ENCODE assay signal across 8 cellular contexts in the genomic region with DNA sequence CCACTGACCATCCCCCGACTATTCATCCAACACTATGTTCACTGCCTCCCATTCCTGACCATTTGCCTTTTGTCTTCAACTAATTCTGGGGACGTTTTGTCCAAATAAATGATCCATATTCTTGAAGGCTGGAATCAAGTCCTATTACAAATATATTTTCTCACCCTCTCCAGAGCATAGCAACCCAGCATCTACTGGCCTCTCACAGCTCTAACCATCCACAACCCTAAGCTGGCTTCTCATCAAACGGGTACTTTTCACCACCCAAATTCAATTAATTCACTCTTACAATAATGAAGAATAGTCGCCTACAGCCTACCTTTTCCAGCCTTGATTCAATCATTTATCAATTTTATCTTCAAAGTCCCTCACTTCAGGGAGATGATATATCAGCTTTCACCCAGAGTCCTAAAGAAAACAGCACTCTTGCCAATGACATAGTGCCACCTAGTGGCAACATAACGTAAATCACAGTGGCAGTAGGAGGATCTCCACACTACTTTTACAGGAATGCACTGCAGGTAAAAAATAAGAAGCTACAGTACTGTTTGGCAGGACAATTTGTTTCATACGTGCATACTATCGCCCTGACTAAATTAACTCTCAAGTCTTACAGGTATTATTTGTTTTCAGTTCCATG. TPM values are rescaled to one million over a fixed set of nuclear protein-coding genes. Genes with fewer than 3 reads are reported as not detected.
DNase-seq lines count a peak whose midpoint lies in the region; ATAC-seq, FAIRE-seq and TF ChIP-seq lines count a peak whose summit lies in the region.
"Not testable (repeated sequence)": the region's sequence is repeated elsewhere in the genome, so short reads cannot be mapped to it uniquely, and the experiment has no call there.

No MANE protein-coding gene starts in this region.

- CTCF ChIA-PET in A549 (lab: Yijun Ruan, JAX); Panc1 (lab: Charles Lee): not testable (repeated sequence)

- not testable (repeated sequence) for H3K36me3 ChIP-seq in Panc1 (ENCODE audit: control insufficient read depth, insufficient read depth, low read length); left lung

- H3K4me1 ChIP-seq in A549; Panc1 (ENCODE audit: control insufficient read depth, insufficient read depth, low read length); left lung: not testable (repeated sequence)

- not testable (repeated sequence) for H3K9me3 Mint-ChIP-seq in activated T-helper 17 cell treated with anti-CD3 and anti-CD28 coated beads, Interleukin-2, amount 50 U/mL, for 72 hours; effector memory CD8-positive, alpha-beta T cell

- H3K4me2 ChIP-seq in A549 = not testable (repeated sequence)

- in situ Hi-C loops in Panc1 (cut with HindIII; ENCODE audit: low pct_unique_long_range_greater_than_20kb, low sequenced_read_pairs) = not testable (repeated sequence)

- not testable (repeated sequence) for FAIRE-seq in A549 (lab: Jason Lieb, UNC)

- peak in 1 of 2 experiments; percentile 27; a peak in 2 of 5 replicates for TF ChIP-seq RAD21 in A549 (conservative IDR thresholded peaks at IDR 0.05 in 1 of 2, IDR thresholded peaks at IDR 0.05 in 1 of 2)

- H3K36me3 Mint-ChIP-seq in activated T-helper 17 cell treated with anti-CD3 and anti-CD28 coated beads, Interleukin-2, amount 50 U/mL, for 72 hours (ENCODE audit: low read depth); effector memory CD8-positive, alpha-beta T cell (ENCODE audit: insufficient read depth): not testable (repeated sequence)

- not testable (repeated sequence) for TF ChIP-seq EP300 in A549 (IDR thresholded peaks at IDR 0.05)

- 27% methylated on average over 4 of the region's 7 CpGs for WGBS in A549 (ENCODE audit: missing lambda C conversion rate)

- TF ChIP-seq POLR2A in A549 (IDR thresholded peaks at IDR 0.05; ENCODE audit: low read length) = not testable (repeated sequence)

- TF ChIP-seq CTCF in A549 (IDR thresholded peaks at IDR 0.05); Panc1 (IDR thresholded peaks at IDR 0.05); left lung (IDR thresholded peaks at IDR 0.05): not testable (repeated sequence)
- TF ChIP-seq CTCF in retinal pigment epithelial cell (conservative IDR thresholded peaks at IDR 0.05; ENCODE audit: low read depth, low read length) = peak; percentile 29

- ATAC-seq in A549 (peak; percentile 85 to 95), GM18870 (IDR thresholded peaks at IDR 0.05; ENCODE audit: unreplicated experiment) (peak; percentile 43), HG02678 (IDR thresholded peaks at IDR 0.05; ENCODE audit: unreplicated experiment) (peak; percentile 62), Panc1 (peak; percentile 84), left lung (peak; percentile 83)
- peak; percentile 65 for ATAC-seq in activated T-helper 17 cell treated with anti-CD3 and anti-CD28 coated beads, Interleukin-2, amount 50 U/mL, for 72 hours (replicated peaks)
- peak; percentile 81 for ATAC-seq in effector memory CD8-positive, alpha-beta T cell (replicated peaks)

- H3K27ac ChIP-seq in A549; Panc1 (ENCODE audit: low read length); left lung: not testable (repeated sequence)

- not testable (repeated sequence) for H3K27me3 Mint-ChIP-seq in activated T-helper 17 cell treated with anti-CD3 and anti-CD28 coated beads, Interleukin-2, amount 50 U/mL, for 72 hours; effector memory CD8-positive, alpha-beta T cell

- H3K4me1 Mint-ChIP-seq in activated T-helper 17 cell treated with anti-CD3 and anti-CD28 coated beads, Interleukin-2, amount 50 U/mL, for 72 hours; effector memory CD8-positive, alpha-beta T cell (ENCODE audit: low read depth in 2 of 2): not testable (repeated sequence)

- DNase-seq in A549 (ENCODE audit: low read depth in 1 of 2, low spot score in 1 of 2); Panc1 (ENCODE audit: low read depth, low spot score); left lung; retinal pigment epithelial cell (ENCODE audit: low read depth): not testable (repeated sequence)
- peak in 2 of 3 experiments; percentile 9 to 23 for DNase-seq in effector memory CD8-positive, alpha-beta T cell

- POLR2A ChIA-PET in A549 (lab: Yijun Ruan, JAX); Panc1 (lab: Charles Lee): not testable (repeated sequence)

- intact Hi-C loops in Panc1 (cut with micrococcal nuclease; ENCODE audit: unreplicated experiment); left lung (cut with DNase I): not testable (repeated sequence)

- not testable (repeated sequence) for H3K27me3 ChIP-seq in Panc1 (ENCODE audit: control insufficient read depth, insufficient read depth, low read length); left lung

- H3K4me3 ChIP-seq in A549; Panc1 (ENCODE audit: low read depth in 2 of 2, low read length in 2 of 2); left lung; retinal pigment epithelial cell (ENCODE audit: low read length): not testable (repeated sequence)

- H3K9me3 ChIP-seq in A549 = peaks cover 13% of the 10 kb centered on the region; the same call in 2 of the 3 replicates
- H3K9me3 ChIP-seq in Panc1 (ENCODE audit: control insufficient read depth, insufficient read depth, low read depth, low read length); left lung: not testable (repeated sequence)

- BruUV-seq in Panc1 (replicated peaks; lab: Mats Ljungman, UMichigan) = TSS peak; percentile 31

- H3K27ac Mint-ChIP-seq in activated T-helper 17 cell treated with anti-CD3 and anti-CD28 coated beads, Interleukin-2, amount 50 U/mL, for 72 hours; effector memory CD8-positive, alpha-beta T cell: not testable (repeated sequence)

- not testable (repeated sequence) for H3K4me3 Mint-ChIP-seq in activated T-helper 17 cell treated with anti-CD3 and anti-CD28 coated beads, Interleukin-2, amount 50 U/mL, for 72 hours; effector memory CD8-positive, alpha-beta T cell

RNA-seq across cellular contexts. Expression of a gene that starts 37.4 kb away (rescaled TPM):
- 5,298 and 6,127 TPM in 2 replicates for polyA plus RNA-seq in A549 (2011; rRNA removed)
- 6,417 and 8,171 TPM in 2 replicates for polyA plus RNA-seq in A549 (2012; cell fraction: cytosol; rRNA removed)
- 1,773 and 1,813 TPM in 2 replicates for polyA plus RNA-seq in A549 (2012; cell fraction: nucleus; rRNA removed)
- 7,823 to 9,455 TPM (median 8,061 TPM) in 3 replicates for polyA plus RNA-seq in A549 (2017; fragmentation: RNase III; extraction: RNeasy Plus Mini Kit Qiagen cat#74134 plus additional on column Dnase treatment)
- polyA minus RNA-seq in A549 (2011; rRNA and poly(A)+ RNA removed) = 1,110 and 1,157 TPM in 2 replicates
- total RNA-seq in Panc1 (2021; ENCODE audit: unreplicated experiment) = 1,598 TPM
- polyA plus RNA-seq in Panc1 (2012; ENCODE audit: insufficient read length) = 1,239 TPM
- total RNA-seq in activated T-helper 17 cell treated with anti-CD3 and anti-CD28 coated beads, Interleukin-2, amount 50 U/mL, for 72 hours = 1,000 to 10,000 TPM; 2,918 to 3,433 TPM
- total RNA-seq in left lung = 1,000 to 10,000 TPM; 1,218 to 1,390 TPM
